Comparison of ENCODE assay signal across 9 cellular contexts in genomic region chr7:107506683-107507339, GRCh38. TPM values are rescaled to one million over a fixed set of nuclear protein-coding genes. Genes with fewer than 3 reads are reported as not detected.
DNase-seq lines count a peak whose midpoint lies in the region; ATAC-seq, FAIRE-seq and TF ChIP-seq lines count a peak whose summit lies in the region.
"Had no signal": no experiment of that assay in that cellular context is flagged by ENCODE, and none has a peak within 500 bp of the region (broad histone marks: within the 10 kb centered on the region; RNA-seq: fewer than 3 reads in every experiment).

No MANE protein-coding gene starts in this region.

- TF ChIP-seq CTCF in HEK293 (tag by site-specific recombination; IDR thresholded peaks at IDR 0.05) (no peak), endothelial cell of umbilical vein (IDR thresholded peaks at IDR 0.05; ENCODE audit: extremely low read depth in 1 of 2, insufficient read depth in 1 of 2, low read depth in 1 of 2, low read length in 2 of 2) (no peak), parathyroid adenoma (IDR thresholded peaks at IDR 0.05) (no peak), foreskin fibroblast (IDR thresholded peaks at IDR 0.05; ENCODE audit: low read depth, low read length) (no peak)

- no peak overlapping the region for H3K4me2 ChIP-seq in endothelial cell of umbilical vein (ENCODE audit: insufficient read depth, low read length)
- peak overlapping the region; percentile 17 for H3K4me2 ChIP-seq in parathyroid adenoma (ENCODE audit: low read length)

- no peaks in the 10 kb centered on the region for H4K20me1 ChIP-seq in endothelial cell of umbilical vein (replicated peaks; ENCODE audit: control insufficient read depth, extremely low read depth, insufficient read depth, low read length)

- dilution Hi-C loops in endothelial cell of umbilical vein (cut with MboI; ENCODE audit: extremely low pct_ligation_motif_present, low sequenced_read_pairs) = no loop called here

- intact Hi-C loops in endothelial cell of umbilical vein (cut with micrococcal nuclease) = no loop called here

- H3K9me1 ChIP-seq in endothelial cell of umbilical vein (replicated peaks; ENCODE audit: control insufficient read depth, extremely low read depth, insufficient read depth, low read length) = no peaks in the 10 kb centered on the region

- H3K9ac ChIP-seq in endothelial cell of umbilical vein (replicated peaks; ENCODE audit: extremely low read depth, insufficient read depth, low read length) (no peak overlapping the region), parathyroid adenoma (no peak overlapping the region)

- no peaks in the 10 kb centered on the region for H3K79me2 ChIP-seq in endothelial cell of umbilical vein (ENCODE audit: control insufficient read depth, insufficient read depth, low read length)
- H3K79me2 ChIP-seq in parathyroid adenoma = peaks cover 15% of the 10 kb centered on the region

- peak; percentile 43 for FAIRE-seq in endothelial cell of umbilical vein (lab: Jason Lieb, UNC)

- ATAC-seq in HG03378 (IDR thresholded peaks at IDR 0.05; ENCODE audit: unreplicated experiment) (no peak), GM19324 (IDR thresholded peaks at IDR 0.05; ENCODE audit: low FRiP score, unreplicated experiment) (no peak)

- DNase-seq in NCI-H226 (peak; percentile 96), endothelial cell of umbilical vein (ENCODE audit: low read depth, low spot score) (peak; percentile 58), foreskin fibroblast (no peak)
- DNase-seq in stimulated activated CD4-positive, alpha-beta T cell treated with anti-CD3 and anti-CD28 coated beads, Interleukin-4, amount 100 ng/mL, for 1 hour = no peak
- DNase-seq: naive B cell had no signal

- TF ChIP-seq POLR2A in endothelial cell of umbilical vein (IDR thresholded peaks at IDR 0.05; ENCODE audit: low read depth, low read length) = no peak

- H3K36me3 ChIP-seq in HEK293 (ENCODE audit: control insufficient read depth in 2 of 2, insufficient read depth in 1 of 2, low read length in 2 of 2) = no peaks in the 10 kb centered on the region
- no peaks in the 10 kb centered on the region for H3K36me3 ChIP-seq in endothelial cell of umbilical vein (ENCODE audit: control insufficient read depth in 2 of 2, extremely low read depth in 1 of 2, insufficient read depth in 2 of 2, low read length in 2 of 2)
- peaks cover under 1% of the 10 kb centered on the region for H3K36me3 ChIP-seq in parathyroid adenoma (ENCODE audit: control insufficient read depth, insufficient read depth, low read length)

- CTCF ChIA-PET in HEK293 (lab: Yijun Ruan, JAX) (no interaction called here), endothelial cell of umbilical vein (lab: Charles Lee) (interaction anchor here (1.0 to 1.2 kb wide), 2 partner anchors 15 to 368 kb away, joined by 3 read pairs; no protein-coding TSS in a partner anchor)

- H3K4me3 ChIP-seq in HEK293 (ENCODE audit: low read depth, low read length) (no peak overlapping the region), endothelial cell of umbilical vein (replicated peaks in 1 of 3; ENCODE audit: insufficient read depth in 1 of 3, low read depth in 1 of 3, low read length in 3 of 3) (no peak overlapping the region), parathyroid adenoma (ENCODE audit: low read depth, low read length) (no peak overlapping the region), foreskin fibroblast (ENCODE audit: low read depth in 1 of 2, low read length in 2 of 2) (no peak overlapping the region)

- H3K9me3 ChIP-seq in HEK293 (ENCODE audit: control insufficient read depth, insufficient read depth, low read depth, low read length) (no peaks in the 10 kb centered on the region), endothelial cell of umbilical vein (replicated peaks; ENCODE audit: control insufficient read depth, insufficient read depth, low read length) (no peaks in the 10 kb centered on the region), parathyroid adenoma (ENCODE audit: control insufficient read depth, low read length) (no peaks in the 10 kb centered on the region)

- H2AFZ ChIP-seq in endothelial cell of umbilical vein (ENCODE audit: low read depth, low read length) (no peak overlapping the region), parathyroid adenoma (no peak overlapping the region)

- H3K4me1 ChIP-seq in HEK293 (ENCODE audit: control insufficient read depth, insufficient read depth, low read length) = peaks cover 19% of the 10 kb centered on the region
- H3K4me1 ChIP-seq in endothelial cell of umbilical vein (ENCODE audit: control insufficient read depth, extremely low read depth, insufficient read depth, low read length) = peaks cover 3% of the 10 kb centered on the region
- peaks cover 3% of the 10 kb centered on the region for H3K4me1 ChIP-seq in parathyroid adenoma

- BruUV-seq in endothelial cell of umbilical vein (replicated peaks; lab: Mats Ljungman, UMichigan) = no TSS peak

- H3K27me3 ChIP-seq in endothelial cell of umbilical vein (ENCODE audit: control insufficient read depth in 2 of 2, insufficient read depth in 2 of 2, low read length in 2 of 2) (no peaks in the 10 kb centered on the region), parathyroid adenoma (ENCODE audit: control insufficient read depth, insufficient read depth, low read length) (no peaks in the 10 kb centered on the region)

- POLR2A ChIA-PET in HEK293 (lab: Yijun Ruan, JAX) (interaction anchor here (0.6 kb wide), 1 partner anchor 393 kb away, joined by 3 read pairs; no protein-coding TSS in a partner anchor), endothelial cell of umbilical vein (lab: Charles Lee) (no interaction called here)

- H3K27ac ChIP-seq in HEK293 (ENCODE audit: extremely low read depth, low read depth, low read length) (no peak overlapping the region), endothelial cell of umbilical vein (ENCODE audit: insufficient read depth, low read depth, low read length) (no peak overlapping the region), parathyroid adenoma (no peak overlapping the region)

TF ChIP-seq in HEK293, 187 proteins besides CTCF, POLR2A, EP300 and RAD21:
- peak; percentile 46; the same call in 1 of the 2 replicates for TF ChIP-seq SCRT2 (tag by site-specific recombination; IDR thresholded peaks at IDR 0.05)
- 0 out of 2 replicates have a peak, but pooled peaks have one; percentile 19 for TF ChIP-seq KLF9 (tag by site-specific recombination; IDR thresholded peaks at IDR 0.05; ENCODE audit: low read depth)
- no peak for TF ChIP-seq ZNF561 (tag by site-specific recombination; IDR thresholded peaks at IDR 0.05; ENCODE audit: borderline replicate concordance)
- TF ChIP-seq ZNF132 (tag by site-specific recombination; IDR thresholded peaks at IDR 0.05; ENCODE audit: borderline replicate concordance) = no peak
- TF ChIP-seq ZIC2 (tag by site-specific recombination; IDR thresholded peaks at IDR 0.05) = peak; percentile 70

TF ChIP-seq in endothelial cell of umbilical vein, 7 proteins besides CTCF, POLR2A, EP300 and RAD21:
- TF ChIP-seq MAX (IDR thresholded peaks at IDR 0.05; ENCODE audit: insufficient read depth, insufficient read length) = no peak
- TF ChIP-seq MYC (IDR thresholded peaks at IDR 0.05; ENCODE audit: low read depth, low read length) = no peak
- TF ChIP-seq EZH2 (IDR thresholded peaks at IDR 0.05; ENCODE audit: borderline replicate concordance, low read depth, low read length, severe bottlenecking) = no peak
- TF ChIP-seq POLR2AphosphoS5 (IDR thresholded peaks at IDR 0.05; ENCODE audit: insufficient read depth, low read depth, low read length) = no peak
- no peak for TF ChIP-seq FOS (IDR thresholded peaks at IDR 0.05; ENCODE audit: borderline replicate concordance, insufficient read depth, low read length)
- no peak for TF ChIP-seq GATA2 (IDR thresholded peaks at IDR 0.05; ENCODE audit: insufficient read depth, insufficient read length, low read depth, low read length)
- TF ChIP-seq JUN (IDR thresholded peaks at IDR 0.05; ENCODE audit: borderline replicate concordance, insufficient read depth, insufficient read length, low read depth) = no peak
TF ChIP-seq in endothelial cell of umbilical vein: peak in this region for 0.

RNA-seq across cellular contexts. Expression of gene GPR22, which starts 37.0 kb away (rescaled TPM):
- total RNA-seq in endothelial cell of umbilical vein = not detected in 2 replicates
- not detected in 2 replicates for polyA plus RNA-seq in endothelial cell of umbilical vein
- 0.01 TPM in 1 of 2 replicates, not detected in the other for polyA plus RNA-seq in endothelial cell of umbilical vein (2011; cell fraction: cytosol; rRNA removed)
- not detected in 2 replicates for polyA plus RNA-seq in endothelial cell of umbilical vein (2011; cell fraction: nucleus; rRNA removed)
- 0.05 TPM in 1 of 2 replicates, not detected in the other for polyA plus RNA-seq in endothelial cell of umbilical vein (2012)
- polyA minus RNA-seq in endothelial cell of umbilical vein = not detected in 2 replicates
- polyA minus RNA-seq in endothelial cell of umbilical vein (2011; cell fraction: cytosol; rRNA and poly(A)+ RNA removed) = not detected
- not detected in 2 replicates for polyA minus RNA-seq in endothelial cell of umbilical vein (2011; cell fraction: nucleus; rRNA and poly(A)+ RNA removed)

RNA-seq across cellular contexts. Expression of gene COG5, which starts 56.9 kb away (rescaled TPM):
- total RNA-seq in endothelial cell of umbilical vein = 42.4 and 45.3 TPM in 2 replicates
- polyA plus RNA-seq in endothelial cell of umbilical vein = 18.0 and 18.8 TPM in 2 replicates
- polyA plus RNA-seq in endothelial cell of umbilical vein (2011; cell fraction: cytosol; rRNA removed) = 18.9 and 20.1 TPM in 2 replicates
- polyA plus RNA-seq in endothelial cell of umbilical vein (2011; cell fraction: nucleus; rRNA removed) = 45.6 and 45.8 TPM in 2 replicates
- 25.6 and 29.6 TPM in 2 replicates for polyA plus RNA-seq in endothelial cell of umbilical vein (2012)
- polyA minus RNA-seq in endothelial cell of umbilical vein = 66.6 and 71.3 TPM in 2 replicates
- 15.0 TPM for polyA minus RNA-seq in endothelial cell of umbilical vein (2011; cell fraction: cytosol; rRNA and poly(A)+ RNA removed)
- polyA minus RNA-seq in endothelial cell of umbilical vein (2011; cell fraction: nucleus; rRNA and poly(A)+ RNA removed) = 117 and 138 TPM in 2 replicates

RNA-seq across cellular contexts. Expression of gene DUS4L, which starts 57.0 kb away (rescaled TPM):
- total RNA-seq in endothelial cell of umbilical vein = 9.6 and 9.8 TPM in 2 replicates
- 1.7 and 2.5 TPM in 2 replicates for polyA plus RNA-seq in endothelial cell of umbilical vein
- 3.0 and 3.3 TPM in 2 replicates for polyA plus RNA-seq in endothelial cell of umbilical vein (2011; cell fraction: cytosol; rRNA removed)
- 6.7 and 11.2 TPM in 2 replicates for polyA plus RNA-seq in endothelial cell of umbilical vein (2011; cell fraction: nucleus; rRNA removed)
- polyA plus RNA-seq in endothelial cell of umbilical vein (2012) = 4.7 and 6.5 TPM in 2 replicates
- polyA minus RNA-seq in endothelial cell of umbilical vein = 4.1 and 6.2 TPM in 2 replicates
- 4.6 TPM for polyA minus RNA-seq in endothelial cell of umbilical vein (2011; cell fraction: cytosol; rRNA and poly(A)+ RNA removed)
- polyA minus RNA-seq in endothelial cell of umbilical vein (2011; cell fraction: nucleus; rRNA and poly(A)+ RNA removed) = 11.2 and 15.1 TPM in 2 replicates

Comparison
In these comparisons a context has a peak if more than half of its experiments do, and no peak if none do; other contexts are left out.
1. DNase-seq: peak in NCI-H226 (single experiment) and endothelial cell of umbilical vein (single experiment); none in stimulated activated CD4-positive, alpha-beta T cell treated with anti-CD3 and anti-CD28 coated beads, Interleukin-4, amount 100 ng/mL, for 1 hour (single experiment) and foreskin fibroblast (0 of 2).